In the genomic region with DNA sequence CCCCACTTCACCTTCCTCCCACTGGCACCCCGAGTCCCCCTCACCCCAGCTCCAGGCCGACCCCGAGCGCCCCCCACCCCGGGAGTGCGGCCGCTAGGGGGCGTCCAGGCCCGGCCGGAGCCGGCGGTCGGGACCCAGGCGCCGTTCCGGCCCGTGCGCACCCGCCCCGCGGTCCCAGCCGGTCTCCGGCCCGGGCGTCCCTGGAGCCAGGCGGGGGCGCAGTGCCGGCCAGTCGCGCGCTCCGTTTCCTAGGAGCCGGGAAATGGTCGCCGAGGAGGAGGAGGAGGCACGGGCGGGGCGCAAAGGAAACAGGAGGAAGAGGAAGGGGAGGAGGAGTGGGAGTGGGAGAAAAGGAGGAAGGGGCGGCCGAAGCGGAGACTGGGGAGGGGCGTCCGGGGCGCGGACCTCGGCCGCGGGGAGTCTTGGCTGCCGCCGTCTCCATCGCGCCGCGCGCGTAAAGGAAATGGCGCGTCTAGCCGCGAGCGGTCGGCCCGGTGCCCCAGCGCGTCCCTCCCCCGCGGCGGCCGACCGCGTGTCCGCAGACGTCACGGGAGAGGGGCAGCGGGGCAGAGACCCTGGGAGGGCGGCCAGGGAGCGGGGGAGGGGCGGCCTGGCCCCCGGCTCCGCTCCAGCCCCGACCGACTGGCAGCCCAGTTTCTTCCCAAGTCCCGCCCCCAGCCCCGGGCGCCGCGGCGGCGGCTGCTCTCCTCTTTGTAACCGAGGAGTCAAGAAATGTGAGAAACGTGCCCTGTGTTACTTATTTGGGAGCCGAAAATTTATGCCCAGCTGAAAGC, we compare ENCODE assay signal across 8 cellular contexts. TPM values are rescaled to one million over a fixed set of nuclear protein-coding genes. Genes with fewer than 3 reads are reported as not detected.
A peak's percentile ranks its signal among the peaks of the same experiment; 100 is the strongest.
DNase-seq lines count a peak whose midpoint lies in the region; ATAC-seq and TF ChIP-seq lines count a peak whose summit lies in the region.

No MANE protein-coding gene starts in this region.

- H3K4me3 ChIP-seq in WERI-Rb-1 (ENCODE audit: low read depth, low read length) (peak overlapping the region; percentile 72), coronary artery (peak overlapping the region; percentile 98)

- H3K36me3 ChIP-seq in WERI-Rb-1 = peaks cover 16% of the 10 kb centered on the region

- no peaks in the 10 kb centered on the region for H3K9me3 ChIP-seq in WERI-Rb-1 (ENCODE audit: severe bottlenecking)

- H3K27ac ChIP-seq in WERI-Rb-1 = peak overlapping the region; percentile 100
- peak overlapping the region; percentile 81 to 98 for H3K27ac ChIP-seq in coronary artery

- ATAC-seq in left colon (peak; percentile 84), HG03108 (IDR thresholded peaks at IDR 0.05; ENCODE audit: unreplicated experiment) (no peak)

- TF ChIP-seq CTCF in WERI-Rb-1 (IDR thresholded peaks at IDR 0.05; ENCODE audit: low read depth, low read length) = peak; percentile 67
- peak; percentile 91 for TF ChIP-seq CTCF in coronary artery (IDR thresholded peaks at IDR 0.05)

- DNase-seq in NCI-H146 (lab: John Stamatoyannopoulos, UW) = peak; percentile 24
- DNase-seq in NCI-H146 treated with DMSO at 0.1 percent for 48 hours (lab: John Stamatoyannopoulos, UW; ENCODE audit: unreplicated experiment) = no peak
- peak; percentile 65 for DNase-seq in NCI-H2029 (lab: John Stamatoyannopoulos, UW)
- peak; percentile 86 for DNase-seq in WERI-Rb-1
- peak; percentile 86 for DNase-seq in coronary artery (ENCODE audit: low spot score)
- DNase-seq in left colon = peak; percentile 76 to 83
- peak; percentile 25 to 38 for DNase-seq in stimulated activated CD4-positive, alpha-beta T cell treated with anti-CD3 and anti-CD28 coated beads, Interleukin-15, amount 100 ng/mL, for 48 hours (ENCODE audit: low read depth in 2 of 2)

- intact Hi-C loops in left colon (cut with DNase I, micrococcal nuclease) = no loop called here

- no peaks in the 10 kb centered on the region for H3K27me3 ChIP-seq in WERI-Rb-1 (ENCODE audit: insufficient read depth, low read depth, severe bottlenecking)

RNA-seq across cellular contexts. Expression of gene KCTD15, which starts 1.1 kb away (rescaled TPM):
- total RNA-seq in left colon = 10 to 100 TPM in 1 of 2 donors, 1 to 10 TPM in 1; 9.0 to 13.1 TPM
